ENCODE assay signal across 10 cellular contexts in genomic region chr7:85829817-85830432, GRCh38.
A peak's percentile ranks its signal among the peaks of the same experiment; 100 is the strongest.
DNase-seq lines count a peak whose midpoint lies in the region; TF ChIP-seq lines count a peak whose summit lies in the region.
"Had no signal": no experiment of that assay in that cellular context is flagged by ENCODE, and none has a peak within 500 bp of the region (broad histone marks: within the 10 kb centered on the region; RNA-seq: fewer than 3 reads in every experiment).

No MANE protein-coding gene starts in this region.

- H3K27ac ChIP-seq in dorsolateral prefrontal cortex: no peak overlapping the region
- H3K27ac ChIP-seq: heart right ventricle, tibial artery had no signal

- no peaks in the 10 kb centered on the region for H3K4me1 Mint-ChIP-seq in activated naive CD8-positive, alpha-beta T cell treated with anti-CD3 and anti-CD28 coated beads for 36 hours

- no peak overlapping the region for H3K27ac Mint-ChIP-seq in activated naive CD8-positive, alpha-beta T cell treated with anti-CD3 and anti-CD28 coated beads for 36 hours

- TF ChIP-seq CTCF in dorsolateral prefrontal cortex (IDR thresholded peaks at IDR 0.05 in 54 of 56, conservative IDR thresholded peaks at IDR 0.05 in 2 of 56; ENCODE audit: low read depth in 1 of 56, partially characterized antibody in 56 of 56): peak in 48 of 56 donors; percentile 14 to 71 (median 42)

- no peaks in the 10 kb centered on the region for H3K27me3 ChIP-seq in dorsolateral prefrontal cortex
- H3K27me3 ChIP-seq: heart right ventricle, tibial artery had no signal

- intact Hi-C loops in dorsolateral prefrontal cortex (cut with DNase I) (loop anchor here in 1 of 2 donors (5.0 kb wide), 1 partner anchor 803 kb away; no protein-coding TSS in a partner anchor), cardiac septum (cut with DNase I) (no loop called here)

- H3K36me3 Mint-ChIP-seq in activated naive CD8-positive, alpha-beta T cell treated with anti-CD3 and anti-CD28 coated beads for 36 hours: no peaks in the 10 kb centered on the region

- no peak overlapping the region for H3K4me3 ChIP-seq in dorsolateral prefrontal cortex
- H3K4me3 ChIP-seq: heart right ventricle, tibial artery had no signal

- no peaks in the 10 kb centered on the region for H3K9me3 Mint-ChIP-seq in activated naive CD8-positive, alpha-beta T cell treated with anti-CD3 and anti-CD28 coated beads for 36 hours

- no peaks in the 10 kb centered on the region for H3K27me3 Mint-ChIP-seq in activated naive CD8-positive, alpha-beta T cell treated with anti-CD3 and anti-CD28 coated beads for 36 hours

- DNase-seq in DMS 273 (lab: John Stamatoyannopoulos, UW; ENCODE audit: unreplicated experiment): peak; percentile 25
- no peak for DNase-seq in DMS 273 treated with DMSO at 0.1 percent for 48 hours (lab: John Stamatoyannopoulos, UW)
- peak; percentile 5 for DNase-seq in NCI-H446 treated with DMSO at 0.1 percent for 48 hours (lab: John Stamatoyannopoulos, UW)
- no peak for DNase-seq in dorsolateral prefrontal cortex
- peak; percentile 8 for DNase-seq in retina
- no peak for DNase-seq in GM19238 (ENCODE audit: insufficient read length, low spot score)
- no peak for DNase-seq in cardiac septum (ENCODE audit: low spot score)
- no peak for DNase-seq in activated naive CD8-positive, alpha-beta T cell treated with anti-CD3 and anti-CD28 coated beads for 36 hours
- DNase-seq: heart right ventricle, tibial artery had no signal

- H3K4me3 Mint-ChIP-seq in activated naive CD8-positive, alpha-beta T cell treated with anti-CD3 and anti-CD28 coated beads for 36 hours: no peak overlapping the region

Comparison
In these comparisons a context has a peak if more than half of its experiments do, and no peak if none do; other contexts are left out.
1. DNase-seq: peak in DMS 273 (single experiment), NCI-H446 treated with DMSO at 0.1 percent for 48 hours (single experiment) and retina (single experiment); none in DMS 273 treated with DMSO at 0.1 percent for 48 hours (single experiment), dorsolateral prefrontal cortex (0 of 10), GM19238 (single experiment), cardiac septum (single experiment) and activated naive CD8-positive, alpha-beta T cell treated with anti-CD3 and anti-CD28 coated beads for 36 hours (single experiment).